Comparison of ENCODE assay signal across 8 cellular contexts in the genomic region with DNA sequence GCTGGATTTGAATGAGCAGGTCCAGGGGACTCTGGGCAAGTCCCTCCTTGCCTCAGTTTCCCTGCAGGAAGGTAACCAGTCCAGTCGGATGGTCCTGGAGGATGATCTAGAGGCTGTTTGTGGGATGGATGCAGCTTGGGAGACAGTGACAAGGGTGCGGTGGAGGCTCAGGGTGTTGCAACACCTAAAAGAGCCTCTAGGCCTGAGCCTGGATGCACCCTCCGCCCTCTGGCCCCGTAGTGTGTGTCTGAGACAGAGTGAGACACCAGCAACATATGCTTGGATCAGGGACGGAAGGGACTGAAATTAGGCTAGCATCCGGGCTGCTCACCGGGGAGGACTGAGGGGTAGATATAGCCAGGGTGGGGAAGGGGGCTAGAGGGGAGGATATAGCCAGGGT. TPM values are rescaled to one million over a fixed set of nuclear protein-coding genes. Genes with fewer than 3 reads are reported as not detected.
DNase-seq lines count a peak whose midpoint lies in the region; ATAC-seq lines count a peak whose summit lies in the region.

No MANE protein-coding gene starts in this region.

- H3K27ac Mint-ChIP-seq in activated naive CD4-positive, alpha-beta T cell treated with anti-CD3 and anti-CD28 coated beads for 36 hours = no peak overlapping the region
- H3K27ac Mint-ChIP-seq in immature natural killer cell = peak overlapping the region in 4 of 6 donors; percentile 12 to 57 (median 40)
- no peak overlapping the region for H3K27ac Mint-ChIP-seq in stimulated activated naive CD8-positive, alpha-beta T cell treated with anti-CD3 and anti-CD28 coated beads, Interleukin-15, Interleukin-2, amounts not matched to agents 100 ng/mL and 50 ng/mL, for 24 hours

- peak overlapping the region; percentile 54 for H3K4me3 Mint-ChIP-seq in activated naive CD4-positive, alpha-beta T cell treated with anti-CD3 and anti-CD28 coated beads for 36 hours
- peak overlapping the region; percentile 66 to 77 (median 71) for H3K4me3 Mint-ChIP-seq in immature natural killer cell
- peak overlapping the region; percentile 71 for H3K4me3 Mint-ChIP-seq in stimulated activated naive CD8-positive, alpha-beta T cell treated with anti-CD3 and anti-CD28 coated beads, Interleukin-15, Interleukin-2, amounts not matched to agents 100 ng/mL and 50 ng/mL, for 24 hours

- CTCF ChIA-PET in activated naive CD4-positive, alpha-beta T cell treated with anti-CD3 and anti-CD28 coated beads for 36 hours (lab: Charles Lee) = no interaction called here

- intact Hi-C loops in activated naive CD4-positive, alpha-beta T cell treated with anti-CD3 and anti-CD28 coated beads for 36 hours (cut with micrococcal nuclease) = no loop called here

- no peak for ATAC-seq in GM18861 (IDR thresholded peaks at IDR 0.05; ENCODE audit: unreplicated experiment)

- no peaks in the 10 kb centered on the region for H3K36me3 Mint-ChIP-seq in activated naive CD4-positive, alpha-beta T cell treated with anti-CD3 and anti-CD28 coated beads for 36 hours (ENCODE audit: low read depth)
- H3K36me3 Mint-ChIP-seq in immature natural killer cell = no peaks in the 10 kb centered on the region
- H3K36me3 Mint-ChIP-seq in stimulated activated naive CD8-positive, alpha-beta T cell treated with anti-CD3 and anti-CD28 coated beads, Interleukin-15, Interleukin-2, amounts not matched to agents 100 ng/mL and 50 ng/mL, for 24 hours (ENCODE audit: low read depth) = no peaks in the 10 kb centered on the region

- no peaks in the 10 kb centered on the region for H3K9me3 Mint-ChIP-seq in activated naive CD4-positive, alpha-beta T cell treated with anti-CD3 and anti-CD28 coated beads for 36 hours
- no peaks in the 10 kb centered on the region for H3K9me3 Mint-ChIP-seq in immature natural killer cell
- H3K9me3 Mint-ChIP-seq in stimulated activated naive CD8-positive, alpha-beta T cell treated with anti-CD3 and anti-CD28 coated beads, Interleukin-15, Interleukin-2, amounts not matched to agents 100 ng/mL and 50 ng/mL, for 24 hours = no peaks in the 10 kb centered on the region

- no peaks in the 10 kb centered on the region for H3K27me3 Mint-ChIP-seq in activated naive CD4-positive, alpha-beta T cell treated with anti-CD3 and anti-CD28 coated beads for 36 hours (ENCODE audit: low read depth)
- peaks cover 0 to 9% (median 3%) of the 10 kb centered on the region in 3 donors for H3K27me3 Mint-ChIP-seq in immature natural killer cell (ENCODE audit: low read depth in 3 of 3)
- no peaks in the 10 kb centered on the region for H3K27me3 Mint-ChIP-seq in stimulated activated naive CD8-positive, alpha-beta T cell treated with anti-CD3 and anti-CD28 coated beads, Interleukin-15, Interleukin-2, amounts not matched to agents 100 ng/mL and 50 ng/mL, for 24 hours

- H3K4me3 ChIP-seq in Jurkat, Clone E6-1 (ENCODE audit: low read length) = no peak overlapping the region

- DNase-seq in AG08395 (ENCODE audit: low spot score) (peak; percentile 60), immature natural killer cell (no peak), NK-92 (lab: John Stamatoyannopoulos, UW; ENCODE audit: unreplicated experiment) (no peak), C1 segment of cervical spinal cord (lab: John Stamatoyannopoulos, UW) (no peak)
- DNase-seq in Jurkat, Clone E6-1 (ENCODE audit: low read depth, low spot score) = peak; percentile 15
- peak; percentile 28 for DNase-seq in activated naive CD4-positive, alpha-beta T cell treated with anti-CD3 and anti-CD28 coated beads for 36 hours

- peaks cover 29% of the 10 kb centered on the region for H3K4me1 Mint-ChIP-seq in activated naive CD4-positive, alpha-beta T cell treated with anti-CD3 and anti-CD28 coated beads for 36 hours (ENCODE audit: low read depth)
- H3K4me1 Mint-ChIP-seq in immature natural killer cell = peaks cover 17 to 26% of the 10 kb centered on the region in 2 donors
- peaks cover 29% of the 10 kb centered on the region for H3K4me1 Mint-ChIP-seq in stimulated activated naive CD8-positive, alpha-beta T cell treated with anti-CD3 and anti-CD28 coated beads, Interleukin-15, Interleukin-2, amounts not matched to agents 100 ng/mL and 50 ng/mL, for 24 hours (ENCODE audit: low read depth)

RNA-seq across cellular contexts. Expression of a gene that starts 1.1 kb away (rescaled TPM):
- 17.7 TPM for polyA plus RNA-seq in Jurkat, Clone E6-1 (2012; ENCODE audit: insufficient read depth, insufficient read length)
- total RNA-seq in activated naive CD4-positive, alpha-beta T cell treated with anti-CD3 and anti-CD28 coated beads for 36 hours = 10 to 100 TPM; 15.0 to 15.8 TPM
- 10 to 100 TPM in 2 of 3 donors, 1 to 10 TPM in 1; 9.8 to 22.4 (median 16.7) TPM for polyA plus RNA-seq in immature natural killer cell

RNA-seq across cellular contexts. Expression of a gene that starts 1.7 kb away (rescaled TPM):
- 144 TPM for polyA plus RNA-seq in Jurkat, Clone E6-1 (2012; ENCODE audit: insufficient read depth, insufficient read length)
- total RNA-seq in activated naive CD4-positive, alpha-beta T cell treated with anti-CD3 and anti-CD28 coated beads for 36 hours = 10 to 100 TPM; 83.0 to 94.5 TPM
- polyA plus RNA-seq in immature natural killer cell = 10 to 100 TPM; 16.8 to 19.1 (median 19.0) TPM

RNA-seq across cellular contexts. Expression of a gene that starts 28.6 kb away (rescaled TPM):
- polyA plus RNA-seq in Jurkat, Clone E6-1 (2012; ENCODE audit: insufficient read depth, insufficient read length) = 21.1 TPM
- 10 to 100 TPM; 15.5 to 19.9 TPM for total RNA-seq in activated naive CD4-positive, alpha-beta T cell treated with anti-CD3 and anti-CD28 coated beads for 36 hours
- 10 to 100 TPM in 2 of 3 donors, 1 to 10 TPM in 1; 9.0 to 13.1 (median 12.9) TPM for polyA plus RNA-seq in immature natural killer cell

Comparison
In these comparisons a context has a peak if more than half of its experiments do, and no peak if none do; other contexts are left out.
1. DNase-seq: peak in AG08395 (single experiment), Jurkat, Clone E6-1 (single experiment) and activated naive CD4-positive, alpha-beta T cell treated with anti-CD3 and anti-CD28 coated beads for 36 hours (single experiment); none in immature natural killer cell (0 of 3), NK-92 (single experiment) and C1 segment of cervical spinal cord (0 of 14).
2. H3K27ac Mint-ChIP-seq: peak in immature natural killer cell (4 of 6); none in activated naive CD4-positive, alpha-beta T cell treated with anti-CD3 and anti-CD28 coated beads for 36 hours (single experiment) and stimulated activated naive CD8-positive, alpha-beta T cell treated with anti-CD3 and anti-CD28 coated beads, Interleukin-15, Interleukin-2, amounts not matched to agents 100 ng/mL and 50 ng/mL, for 24 hours (single experiment).
3. Peak in every context shown above with its lines, with median percentiles within 50 percentile points of each other: H3K4me3 Mint-ChIP-seq.